In genomic region chr10:112904000-112904399, GRCh38 we compare ENCODE assay signal across 2 cellular contexts.
TF ChIP-seq lines count a peak whose summit lies in the region.

No MANE protein-coding gene starts in this region.

TF ChIP-seq in IMR-90, 13 proteins besides CTCF, POLR2A, EP300 and RAD21:
- TF ChIP-seq RCOR1 (IDR thresholded peaks at IDR 0.05; ENCODE audit: insufficient replicate concordance, low read length) (no peak), NFE2L2 (IDR thresholded peaks at IDR 0.05; ENCODE audit: low read depth, low read length) (peak; percentile 67), MXI1 (IDR thresholded peaks at IDR 0.05; ENCODE audit: borderline replicate concordance, low read depth, low read length) (no peak), BHLHE40 (IDR thresholded peaks at IDR 0.05; ENCODE audit: low read depth, low read length) (no peak)

TF ChIP-seq in K562, 482 proteins besides CTCF, POLR2A, EP300 and RAD21:
- peak in 1 of 2 experiments; percentile 50; a peak in 1 of 4 replicates for TF ChIP-seq TRIM24 (IDR thresholded peaks at IDR 0.05)
- peak; percentile 12; the same call in 1 of the 2 replicates for TF ChIP-seq ATF3 (IDR thresholded peaks at IDR 0.05)
- TF ChIP-seq ATF3 (CRISPR knock-in tag; conservative IDR thresholded peaks at IDR 0.05): no peak
- TF ChIP-seq ZNF239 (CRISPR knock-in tag; IDR thresholded peaks at IDR 0.05): no peak
- TF ChIP-seq NFE2 (IDR thresholded peaks at IDR 0.05; ENCODE audit: low read depth): peak; percentile 79
- peak; percentile 56 for TF ChIP-seq PKNOX1 (IDR thresholded peaks at IDR 0.05)
- no peak for TF ChIP-seq ZNF140 (CRISPR knock-in tag; IDR thresholded peaks at IDR 0.05)
- TF ChIP-seq MAFF (IDR thresholded peaks at IDR 0.05; ENCODE audit: low read length): peak; percentile 29; the same call in 1 of the 2 replicates
- no peak for TF ChIP-seq FOXP4 (CRISPR knock-in tag; IDR thresholded peaks at IDR 0.05; ENCODE audit: borderline replicate concordance)
- TF ChIP-seq CBX3 (IDR thresholded peaks at IDR 0.05; ENCODE audit: borderline replicate concordance in 1 of 2, low read length in 2 of 2): no peak
- no peak for TF ChIP-seq PBX2 (CRISPR knock-in tag; IDR thresholded peaks at IDR 0.05; ENCODE audit: low read depth)
- peak; percentile 59 for TF ChIP-seq PBX2 (tag; conservative IDR thresholded peaks at IDR 0.05; ENCODE audit: low read depth)
- no peak for TF ChIP-seq ZNF280A (IDR thresholded peaks at IDR 0.05; ENCODE audit: low read depth, partially characterized antibody)
- TF ChIP-seq TBP (optimal IDR thresholded peaks at IDR 0.05; ENCODE audit: low read depth, low read length): no peak
- TF ChIP-seq ZBTB33 (CRISPR knock-in tag; IDR thresholded peaks at IDR 0.05): no peak
- TF ChIP-seq C11orf30 (IDR thresholded peaks at IDR 0.05; ENCODE audit: low read depth): peak; percentile 62
- TF ChIP-seq HMG20B (CRISPR knock-in tag; IDR thresholded peaks at IDR 0.05): no peak
- no peak for TF ChIP-seq ZNF232 (CRISPR knock-in tag; IDR thresholded peaks at IDR 0.05)
- TF ChIP-seq MYC (IDR thresholded peaks at IDR 0.05; ENCODE audit: low read depth, low read length): no peak
- no peak for TF ChIP-seq MYC (CRISPR knock-in tag; IDR thresholded peaks at IDR 0.05; ENCODE audit: borderline replicate concordance, low read depth)
- no peak for TF ChIP-seq NELFE (IDR thresholded peaks at IDR 0.05; ENCODE audit: insufficient read depth, insufficient read length)
- TF ChIP-seq ZNF212 (CRISPR knock-in tag; IDR thresholded peaks at IDR 0.05): no peak
- peak in 1 of 2 experiments; percentile 61; a peak in 1 of 4 replicates for TF ChIP-seq RCOR1 (IDR thresholded peaks at IDR 0.05; ENCODE audit: borderline replicate concordance in 1 of 2, low read depth in 2 of 2, low read length in 2 of 2)
- no peak for TF ChIP-seq CREB3L1 (IDR thresholded peaks at IDR 0.05; ENCODE audit: borderline replicate concordance, low read depth)
- no peak for TF ChIP-seq ZNF124 (CRISPR knock-in tag; IDR thresholded peaks at IDR 0.05)
- TF ChIP-seq ZNF77 (CRISPR knock-in tag; IDR thresholded peaks at IDR 0.05): no peak
- TF ChIP-seq MBD1 (CRISPR knock-in tag; IDR thresholded peaks at IDR 0.05): no peak
- peak; percentile 75 for TF ChIP-seq ZNF316 (IDR thresholded peaks at IDR 0.05)
- no peak for TF ChIP-seq HLTF (IDR thresholded peaks at IDR 0.05)
- peak; percentile 14; the same call in 1 of the 2 replicates for TF ChIP-seq JUND (IDR thresholded peaks at IDR 0.05; ENCODE audit: borderline replicate concordance, low read depth, low read length)
- TF ChIP-seq JUND (tag; IDR thresholded peaks at IDR 0.05; ENCODE audit: borderline replicate concordance, low read depth, low read length): peak; percentile 17; the same call in 1 of the 3 replicates
- TF ChIP-seq MEIS2 (IDR thresholded peaks at IDR 0.05; ENCODE audit: partially characterized antibody): peak; percentile 86
- no peak for TF ChIP-seq ELF1 (tag; IDR thresholded peaks at IDR 0.05)
- TF ChIP-seq MAFG (tag; conservative IDR thresholded peaks at IDR 0.05): peak; percentile 71
- TF ChIP-seq DPF2 (IDR thresholded peaks at IDR 0.05): peak; percentile 23; the same call in 1 of the 2 replicates
- TF ChIP-seq NFE2L1 (tag; IDR thresholded peaks at IDR 0.05; ENCODE audit: borderline replicate concordance, low read depth): peak; percentile 42; the same call in 1 of the 2 replicates
- TF ChIP-seq LEF1 (IDR thresholded peaks at IDR 0.05): no peak
- peak; percentile 45; the same call in 1 of the 2 replicates for TF ChIP-seq MAFK (IDR thresholded peaks at IDR 0.05; ENCODE audit: low read length)
